Comparison of ENCODE assay signal across 10 cellular contexts in the genomic region with DNA sequence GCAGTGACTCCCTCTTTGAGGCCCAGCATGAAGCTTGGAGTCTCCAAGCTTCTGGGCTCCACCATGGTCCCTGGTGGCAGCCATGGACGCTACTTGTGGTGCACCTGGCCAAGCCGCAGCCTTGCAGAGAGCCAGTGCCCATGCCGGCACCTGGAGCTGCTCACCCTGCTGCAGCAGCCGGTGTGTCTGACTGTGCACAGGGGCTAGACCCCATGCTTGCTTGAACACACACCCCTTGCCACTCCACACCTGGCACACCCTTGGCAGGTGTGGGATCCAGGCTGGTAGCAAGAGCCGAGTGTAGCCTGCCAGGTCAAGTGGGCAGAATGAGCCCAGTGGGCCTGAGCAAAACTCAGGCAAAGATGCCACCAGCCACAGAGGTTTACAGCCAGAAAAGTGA. TPM values are rescaled to one million over a fixed set of nuclear protein-coding genes. Genes with fewer than 3 reads are reported as not detected.
"Had no signal": no experiment of that assay in that cellular context is flagged by ENCODE, and none has a peak within 500 bp of the region (broad histone marks: within the 10 kb centered on the region; RNA-seq: fewer than 3 reads in every experiment).

No MANE protein-coding gene starts in this region.

- ATAC-seq: HepG2, K562 had no signal

- H3K27ac ChIP-seq: HL-60 had no signal

- FAIRE-seq: HepG2, HTR-8/SVneo, K562 had no signal

- DNase-seq: IMR-90, KBM-7, KG1 had no signal

- H3K4me3 ChIP-seq: K562 had no signal

RNA-seq across cellular contexts. Expression of gene ACER1, which starts 35.0 kb away (rescaled TPM):
- total RNA-seq: HepG2, HT-29, HT1080, IMR-90, K562 had no signal
- polyA plus RNA-seq: HepG2, IgD-negative memory B cell, IMR-90, K562 had no signal
